In genomic region chr6:15036690-15037245, GRCh38 we compare ENCODE assay signal across 1 cellular context.
A peak's percentile ranks its signal among the peaks of the same experiment; 100 is the strongest.
TF ChIP-seq lines count a peak whose summit lies in the region.

No MANE protein-coding gene starts in this region.

TF ChIP-seq in SK-N-SH, 30 proteins besides CTCF, POLR2A, EP300 and RAD21 (continued from another document):
- TF ChIP-seq, protein P1, sequence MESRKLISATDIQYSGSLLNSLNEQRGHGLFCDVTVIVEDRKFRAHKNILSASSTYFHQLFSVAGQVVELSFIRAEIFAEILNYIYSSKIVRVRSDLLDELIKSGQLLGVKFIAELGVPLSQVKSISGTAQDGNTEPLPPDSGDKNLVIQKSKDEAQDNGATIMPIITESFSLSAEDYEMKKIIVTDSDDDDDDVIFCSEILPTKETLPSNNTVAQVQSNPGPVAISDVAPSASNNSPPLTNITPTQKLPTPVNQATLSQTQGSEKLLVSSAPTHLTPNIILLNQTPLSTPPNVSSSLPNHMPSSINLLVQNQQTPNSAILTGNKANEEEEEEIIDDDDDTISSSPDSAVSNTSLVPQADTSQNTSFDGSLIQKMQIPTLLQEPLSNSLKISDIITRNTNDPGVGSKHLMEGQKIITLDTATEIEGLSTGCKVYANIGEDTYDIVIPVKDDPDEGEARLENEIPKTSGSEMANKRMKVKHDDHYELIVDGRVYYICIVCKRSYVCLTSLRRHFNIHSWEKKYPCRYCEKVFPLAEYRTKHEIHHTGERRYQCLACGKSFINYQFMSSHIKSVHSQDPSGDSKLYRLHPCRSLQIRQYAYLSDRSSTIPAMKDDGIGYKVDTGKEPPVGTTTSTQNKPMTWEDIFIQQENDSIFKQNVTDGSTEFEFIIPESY (IDR thresholded peaks at IDR 0.05; ENCODE audit: borderline replicate concordance, low read depth) = no peak
- TF ChIP-seq ELF1 (IDR thresholded peaks at IDR 0.05) (no peak), RCOR1 (IDR thresholded peaks at IDR 0.05; ENCODE audit: low read length) (peak; percentile 76; the same call in 1 of the 2 replicates), FOXJ3 (CRISPR knock-in tag; IDR thresholded peaks at IDR 0.05) (no peak), GATA2 (CRISPR knock-in tag; IDR thresholded peaks at IDR 0.05) (peak; percentile 79)
